ENCODE assay signal across 9 cellular contexts in the genomic region with DNA sequence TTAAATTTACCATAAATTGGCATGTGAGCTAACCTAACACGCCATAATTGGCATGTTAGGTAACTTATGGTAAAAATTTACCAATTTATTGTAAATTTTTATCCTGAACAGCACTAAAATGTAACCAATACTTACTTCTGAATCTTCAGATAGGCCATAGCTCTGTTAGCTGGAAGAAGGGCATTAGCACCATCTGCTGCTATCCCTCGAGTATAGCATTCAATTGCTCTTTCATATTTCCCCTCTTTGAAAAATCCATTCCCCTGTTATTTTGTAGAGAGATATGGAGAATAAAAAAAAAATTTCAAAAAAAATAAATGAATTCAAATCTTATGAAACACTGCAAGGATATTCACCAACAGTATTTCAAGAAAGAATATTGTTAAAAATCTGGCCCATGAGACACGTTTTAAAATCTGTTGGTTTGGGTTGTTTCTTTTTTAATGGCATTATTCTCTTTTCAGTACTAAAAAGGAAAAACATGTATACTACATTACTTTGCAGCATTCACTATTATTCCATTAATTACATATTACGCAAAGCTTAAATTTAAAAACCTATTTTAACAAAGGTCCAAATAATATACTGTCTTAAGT. TPM values are rescaled to one million over a fixed set of nuclear protein-coding genes. Genes with fewer than 3 reads are reported as not detected.
DNase-seq lines count a peak whose midpoint lies in the region; ATAC-seq and TF ChIP-seq lines count a peak whose summit lies in the region.
"Had no signal": no experiment of that assay in that cellular context is flagged by ENCODE, and none has a peak within 500 bp of the region (broad histone marks: within the 10 kb centered on the region; RNA-seq: fewer than 3 reads in every experiment).

No MANE protein-coding gene starts in this region.

- DNase-seq in COLO829 (ENCODE audit: low spot score) (peak; percentile 61), GM20000 (ENCODE audit: low spot score) (peak; percentile 30), NCI-H774 (lab: John Stamatoyannopoulos, UW) (peak; percentile 21), MCF 10A (ENCODE audit: unreplicated experiment) (peak; percentile 44), left lobe of liver (ENCODE audit: low spot score) (no peak)
- no peak for DNase-seq in activated CD8-positive, alpha-beta memory T cell treated with anti-CD3 and anti-CD28 coated beads, Interleukin-2, amount 50 U/mL, for 48 hours

- no peak overlapping the region for H3K27ac Mint-ChIP-seq in MCF 10A (ENCODE audit: low read depth, unreplicated experiment)
- no peak overlapping the region for H3K27ac Mint-ChIP-seq in stimulated activated memory B cell treated with anti-CD40 and anti-IgM and Interleukin-4, amounts not matched to agents 10 μg/mL and 1 μg/mL and 100 μg/mL, for 72 hours

- POLR2A ChIA-PET in MCF 10A (lab: Yijun Ruan, JAX) = interaction anchor here (0.6 to 1.3 kb wide), 4 partner anchors 21 to 654 kb away, joined by 3 to 4 read pairs (median 4); no protein-coding TSS in a partner anchor

- ATAC-seq in left lobe of liver (peak; percentile 88), HG03439 (IDR thresholded peaks at IDR 0.05; ENCODE audit: unreplicated experiment) (no peak)
- no peak for ATAC-seq in stimulated activated memory B cell treated with anti-CD40 and anti-IgM and Interleukin-4, amounts not matched to agents 10 μg/mL and 1 μg/mL and 100 μg/mL, for 72 hours

- H3K36me3 Mint-ChIP-seq in MCF 10A (ENCODE audit: insufficient read depth, unreplicated experiment) = peaks cover 16% of the 10 kb centered on the region
- H3K36me3 Mint-ChIP-seq in stimulated activated memory B cell treated with anti-CD40 and anti-IgM and Interleukin-4, amounts not matched to agents 10 μg/mL and 1 μg/mL and 100 μg/mL, for 72 hours = peaks cover 33% of the 10 kb centered on the region

- peak; percentile 37 for TF ChIP-seq CTCF in GM20000 (IDR thresholded peaks at IDR 0.05; ENCODE audit: extremely low read depth, missing control alignments)
- peak; percentile 52 for TF ChIP-seq CTCF in MCF 10A (IDR thresholded peaks at IDR 0.05; ENCODE audit: unreplicated experiment)

- no peaks in the 10 kb centered on the region for H3K9me3 Mint-ChIP-seq in MCF 10A (ENCODE audit: unreplicated experiment)
- H3K9me3 Mint-ChIP-seq in stimulated activated memory B cell treated with anti-CD40 and anti-IgM and Interleukin-4, amounts not matched to agents 10 μg/mL and 1 μg/mL and 100 μg/mL, for 72 hours = no peaks in the 10 kb centered on the region

- CTCF ChIA-PET in MCF 10A (lab: Yijun Ruan, JAX) = interaction anchor here (0.5 to 4.0 kb wide), 23 partner anchors 10 to 1993 kb away, joined by 3 to 36 read pairs (median 4); a partner anchor contains a TSS

- BruUV-seq in MCF 10A (replicated peaks; lab: Mats Ljungman, UMichigan) = no TSS peak

- no peaks in the 10 kb centered on the region for H3K4me1 Mint-ChIP-seq in MCF 10A (ENCODE audit: insufficient read depth, unreplicated experiment)
- H3K4me1 Mint-ChIP-seq in stimulated activated memory B cell treated with anti-CD40 and anti-IgM and Interleukin-4, amounts not matched to agents 10 μg/mL and 1 μg/mL and 100 μg/mL, for 72 hours = peaks cover 5% of the 10 kb centered on the region

- no peak overlapping the region for H3K4me3 Mint-ChIP-seq in MCF 10A (ENCODE audit: unreplicated experiment)
- no peak overlapping the region for H3K4me3 Mint-ChIP-seq in stimulated activated memory B cell treated with anti-CD40 and anti-IgM and Interleukin-4, amounts not matched to agents 10 μg/mL and 1 μg/mL and 100 μg/mL, for 72 hours

- intact Hi-C loops in MCF 10A (cut with micrococcal nuclease) = loop anchor here (1.0 to 2.0 kb wide), 6 partner anchors 35 to 654 kb away; a partner anchor contains a TSS

- no peaks in the 10 kb centered on the region for H3K27me3 Mint-ChIP-seq in MCF 10A (ENCODE audit: insufficient read depth, unreplicated experiment)
- no peaks in the 10 kb centered on the region for H3K27me3 Mint-ChIP-seq in stimulated activated memory B cell treated with anti-CD40 and anti-IgM and Interleukin-4, amounts not matched to agents 10 μg/mL and 1 μg/mL and 100 μg/mL, for 72 hours

RNA-seq across cellular contexts. Expression of a gene that starts 19.1 kb away (rescaled TPM):
- total RNA-seq in MCF 10A (2022) = 16.2 and 22.5 TPM in 2 replicates
- 5.8 TPM for total RNA-seq in left lobe of liver

RNA-seq across cellular contexts. Expression of a gene that starts 38.5 kb away (rescaled TPM):
- total RNA-seq in MCF 10A (2022) (not detected in 2 replicates), left lobe of liver (not detected)
- total RNA-seq: SJSA1 had no signal

Comparison
In these comparisons a context has a peak if more than half of its experiments do, and no peak if none do; other contexts are left out.
1. DNase-seq: peak in COLO829 (single experiment), GM20000 (single experiment), NCI-H774 (single experiment) and MCF 10A (single experiment); none in left lobe of liver (single experiment) and activated CD8-positive, alpha-beta memory T cell treated with anti-CD3 and anti-CD28 coated beads, Interleukin-2, amount 50 U/mL, for 48 hours (single experiment).